In genomic region chr6:10099648-10100047, GRCh38 we compare ENCODE assay signal across 23 cellular contexts.
A peak's percentile ranks its signal among the peaks of the same experiment; 100 is the strongest.
DNase-seq lines count a peak whose midpoint lies in the region; ATAC-seq and TF ChIP-seq lines count a peak whose summit lies in the region.
"Had no signal": no experiment of that assay in that cellular context is flagged by ENCODE, and none has a peak within 500 bp of the region (broad histone marks: within the 10 kb centered on the region; RNA-seq: fewer than 3 reads in every experiment).

No MANE protein-coding gene starts in this region.

- no peak overlapping the region for H3K27ac ChIP-seq in SK-N-SH (ENCODE audit: low read depth in 2 of 2, low read length in 1 of 2)
- H3K27ac ChIP-seq: A549, heart left ventricle, upper lobe of left lung had no signal

- peaks cover 17% of the 10 kb centered on the region for H3K4me1 Mint-ChIP-seq in MCF 10A (ENCODE audit: insufficient read depth, unreplicated experiment)
- H3K4me1 Mint-ChIP-seq: activated naive CD8-positive, alpha-beta T cell treated with anti-CD3 and anti-CD28 coated beads for 36 hours; CD4-positive, alpha-beta memory T cell; memory B cell; natural killer cell; stimulated activated naive B cell treated with anti-CD40 and anti-IgM and Interleukin-4, amounts not matched to agents 10 μg/mL and 1 μg/mL and 100 μg/mL, for 72 hours; T-cell had no signal

- H4K20me1 ChIP-seq in SK-N-SH (ENCODE audit: insufficient read depth) = no peaks in the 10 kb centered on the region

- peak overlapping the region; percentile 73 for H3K4me2 ChIP-seq in SK-N-SH
- H3K4me2 ChIP-seq: A549 had no signal

- TF ChIP-seq RAD21 in SK-N-SH (IDR thresholded peaks at IDR 0.05; ENCODE audit: low read length) = no peak

- peak overlapping the region in 1 of 2 experiments; percentile 56; a peak in 1 of 4 replicates for H3K4me3 ChIP-seq in SK-N-SH (ENCODE audit: low read depth in 2 of 2, low read length in 1 of 2)
- H3K4me3 ChIP-seq: A549 had no signal

- no peak for DNase-seq in SK-N-SH
- no peak for DNase-seq in MCF 10A (ENCODE audit: unreplicated experiment)
- DNase-seq in left kidney (ENCODE audit: low read depth, low spot score) = peak; percentile 46
- no peak for DNase-seq in activated CD4-positive, alpha-beta T cell treated with anti-CD3 and anti-CD28 coated beads for 48 hours
- DNase-seq in DMS 273 (lab: John Stamatoyannopoulos, UW; ENCODE audit: unreplicated experiment) = no peak
- DNase-seq: activated CD4-positive, alpha-beta T cell treated with anti-CD3 and anti-CD28 coated beads, Interleukin-2, amount 50 U/mL, for 48 hours; activated naive CD8-positive, alpha-beta T cell treated with anti-CD3 and anti-CD28 coated beads for 36 hours; activated T-cell treated with anti-CD3 and anti-CD28 coated beads, Interleukin-2, amount 50 U/mL, for 48 hours; CD4-positive, alpha-beta memory T cell; dermis blood vessel endothelial cell; MM.1S; natural killer cell; NCI-H2081; stimulated activated naive B cell treated with anti-CD40 and anti-IgM and Interleukin-4, amounts not matched to agents 10 μg/mL and 1 μg/mL and 100 μg/mL, for 72 hours; T-cell had no signal

- no peak for ATAC-seq in SK-N-SH treated with all-trans-retinoic acid at 6 μM for 48 hours
- no peak for ATAC-seq in HG03457 (IDR thresholded peaks at IDR 0.05; ENCODE audit: unreplicated experiment)
- no peak for ATAC-seq in HG03045 (IDR thresholded peaks at IDR 0.05; ENCODE audit: unreplicated experiment)
- ATAC-seq: A549; heart left ventricle; natural killer cell; stimulated activated naive B cell treated with anti-CD40 and anti-IgM and Interleukin-4, amounts not matched to agents 10 μg/mL and 1 μg/mL and 100 μg/mL, for 72 hours; T-cell had no signal

- WGBS in SK-N-SH (ENCODE audit: low lambda C conversion rate) = 12% methylated on average over 8 of the region's 8 CpGs

- no peaks in the 10 kb centered on the region for H3K9me2 ChIP-seq in SK-N-SH

- intact Hi-C loops in MCF 10A (cut with micrococcal nuclease) = no loop called here

- POLR2A ChIA-PET in SK-N-SH (lab: Yijun Ruan, JAX) (no interaction called here), MCF 10A (lab: Yijun Ruan, JAX) (interaction anchor here (0.7 kb wide), 2 partner anchors 315 to 355 kb away, joined by 3 to 7 read pairs; partner anchors contain the start of gene TFAP2A)

- H3F3A ChIP-seq in SK-N-SH (replicated peaks; ENCODE audit: insufficient read depth) = no peaks in the 10 kb centered on the region

- peaks cover 6% of the 10 kb centered on the region; the same call in 1 of the 2 replicates for H3K27me3 ChIP-seq in SK-N-SH (ENCODE audit: insufficient read depth)
- H3K27me3 ChIP-seq: upper lobe of left lung had no signal

- no peak overlapping the region for H3K27ac Mint-ChIP-seq in MCF 10A (ENCODE audit: low read depth, unreplicated experiment)
- H3K27ac Mint-ChIP-seq: activated naive CD8-positive, alpha-beta T cell treated with anti-CD3 and anti-CD28 coated beads for 36 hours; CD4-positive, alpha-beta memory T cell; memory B cell; natural killer cell; stimulated activated naive B cell treated with anti-CD40 and anti-IgM and Interleukin-4, amounts not matched to agents 10 μg/mL and 1 μg/mL and 100 μg/mL, for 72 hours; T-cell had no signal

- no peak for TF ChIP-seq EP300 in SK-N-SH (IDR thresholded peaks at IDR 0.05; ENCODE audit: borderline replicate concordance in 1 of 2, low read depth in 1 of 2, low read length in 1 of 2)

- no peak overlapping the region for H2AFZ ChIP-seq in SK-N-SH (ENCODE audit: low read depth)

- H3K79me2 ChIP-seq in SK-N-SH (ENCODE audit: insufficient read depth) = no peaks in the 10 kb centered on the region

- H3K4me3 Mint-ChIP-seq in MCF 10A (ENCODE audit: unreplicated experiment) = peak overlapping the region; percentile 54
- H3K4me3 Mint-ChIP-seq: activated naive CD8-positive, alpha-beta T cell treated with anti-CD3 and anti-CD28 coated beads for 36 hours; memory B cell; natural killer cell; stimulated activated naive B cell treated with anti-CD40 and anti-IgM and Interleukin-4, amounts not matched to agents 10 μg/mL and 1 μg/mL and 100 μg/mL, for 72 hours; T-cell had no signal

- no TSS peak for BruUV-seq in MCF 10A (replicated peaks; lab: Mats Ljungman, UMichigan)

- peaks cover 0 to 10% of the 10 kb centered on the region in 2 experiments; a peak in 1 of 4 replicates for H3K4me1 ChIP-seq in SK-N-SH (ENCODE audit: control insufficient read depth in 1 of 2, insufficient read depth in 2 of 2, low read depth in 1 of 2, low read length in 1 of 2)
- H3K4me1 ChIP-seq: A549, heart left ventricle had no signal

- CTCF ChIA-PET in SK-N-SH (lab: Yijun Ruan, JAX) (no interaction called here), MCF 10A (lab: Yijun Ruan, JAX) (interaction anchor here (0.6 kb wide), 1 partner anchor 301 kb away, joined by 4 read pairs; no protein-coding TSS in a partner anchor)

- H3K9ac ChIP-seq in SK-N-SH = no peak overlapping the region

- no peaks in the 10 kb centered on the region for H3K36me3 ChIP-seq in SK-N-SH (replicated peaks in 1 of 2; ENCODE audit: control insufficient read depth in 1 of 2, insufficient read depth in 2 of 2, low read length in 1 of 2)
- H3K36me3 ChIP-seq: heart left ventricle, upper lobe of left lung had no signal

- H3K36me3 Mint-ChIP-seq in MCF 10A (ENCODE audit: insufficient read depth, unreplicated experiment) = no peaks in the 10 kb centered on the region
- H3K36me3 Mint-ChIP-seq: activated naive CD8-positive, alpha-beta T cell treated with anti-CD3 and anti-CD28 coated beads for 36 hours; brain; CD4-positive, alpha-beta memory T cell; memory B cell; natural killer cell; stimulated activated naive B cell treated with anti-CD40 and anti-IgM and Interleukin-4, amounts not matched to agents 10 μg/mL and 1 μg/mL and 100 μg/mL, for 72 hours; T-cell had no signal

- no peaks in the 10 kb centered on the region for H3K9me3 Mint-ChIP-seq in MCF 10A (ENCODE audit: unreplicated experiment)

- no peaks in the 10 kb centered on the region for H3K9me3 ChIP-seq in SK-N-SH
- H3K9me3 ChIP-seq: A549, heart left ventricle, upper lobe of left lung had no signal

- TF ChIP-seq CTCF in SK-N-SH (IDR thresholded peaks at IDR 0.05) (no peak), MCF 10A (IDR thresholded peaks at IDR 0.05; ENCODE audit: unreplicated experiment) (no peak)

- no peaks in the 10 kb centered on the region for H3K27me3 Mint-ChIP-seq in MCF 10A (ENCODE audit: insufficient read depth, unreplicated experiment)
- H3K27me3 Mint-ChIP-seq: CD4-positive, alpha-beta memory T cell; memory B cell; stimulated activated naive B cell treated with anti-CD40 and anti-IgM and Interleukin-4, amounts not matched to agents 10 μg/mL and 1 μg/mL and 100 μg/mL, for 72 hours had no signal

TF ChIP-seq in SK-N-SH, 30 proteins besides CTCF, POLR2A, EP300 and RAD21:
- TF ChIP-seq MAX (IDR thresholded peaks at IDR 0.05; ENCODE audit: low read depth) = no peak
- no peak for TF ChIP-seq USF2 (IDR thresholded peaks at IDR 0.05; ENCODE audit: borderline replicate concordance, low read depth, low read length)
- TF ChIP-seq MXI1 (IDR thresholded peaks at IDR 0.05; ENCODE audit: low read depth, low read length) = 0 out of 2 replicates have a peak, but pooled peaks have one; percentile 5
- no peak for TF ChIP-seq SMC3 (IDR thresholded peaks at IDR 0.05; ENCODE audit: low read depth, low read length)

TF ChIP-seq in SK-N-SH treated with all-trans-retinoic acid at 6 μM for 48 hours, 23 proteins besides CTCF, POLR2A, EP300 and RAD21 (continues in another document):
- TF ChIP-seq ZC3H10 (CRISPR knock-in tag; IDR thresholded peaks at IDR 0.05) (no peak), SNAI2 (CRISPR knock-in tag; IDR thresholded peaks at IDR 0.05) (no peak), BACH2 (CRISPR knock-in tag; IDR thresholded peaks at IDR 0.05; ENCODE audit: borderline replicate concordance) (no peak), ZNF8 (CRISPR knock-in tag; IDR thresholded peaks at IDR 0.05) (no peak), TCF4 (CRISPR knock-in tag; IDR thresholded peaks at IDR 0.05; ENCODE audit: borderline replicate concordance) (no peak), GLIS3 (CRISPR knock-in tag; IDR thresholded peaks at IDR 0.05) (no peak), PATZ1 (CRISPR knock-in tag; IDR thresholded peaks at IDR 0.05; ENCODE audit: borderline replicate concordance) (no peak), ZNF70 (CRISPR knock-in tag; IDR thresholded peaks at IDR 0.05) (no peak), ZNF565 (CRISPR knock-in tag; conservative IDR thresholded peaks at IDR 0.05; ENCODE audit: low read depth) (no peak), CREB5 (CRISPR knock-in tag; IDR thresholded peaks at IDR 0.05; ENCODE audit: low read depth) (no peak)
